In genomic region chr2:187409682-187410081, GRCh38 we compare ENCODE assay signal across 16 cellular contexts. TPM values are rescaled to one million over a fixed set of nuclear protein-coding genes. Genes with fewer than 3 reads are reported as not detected.
A peak's percentile ranks its signal among the peaks of the same experiment; 100 is the strongest.
DNase-seq lines count a peak whose midpoint lies in the region; TF ChIP-seq lines count a peak whose summit lies in the region.
"Had no signal": no experiment of that assay in that cellular context is flagged by ENCODE, and none has a peak within 500 bp of the region (broad histone marks: within the 10 kb centered on the region; RNA-seq: fewer than 3 reads in every experiment).

No MANE protein-coding gene starts in this region.

- no peak overlapping the region for H4K91ac ChIP-seq in H9 (ENCODE audit: insufficient read length, low read depth, low read length)

- H3K4me3 Mint-ChIP-seq in H9 (no peak overlapping the region), endodermal cell (no peak overlapping the region)
- H3K4me3 Mint-ChIP-seq: CD4-positive, alpha-beta memory T cell had no signal

- H4K20me1 ChIP-seq in H9 (ENCODE audit: control insufficient read depth, insufficient read depth, insufficient read length): no peaks in the 10 kb centered on the region

- H3K4me2 ChIP-seq in H9 (ENCODE audit: insufficient read depth, insufficient read length, low read length): peak overlapping the region; percentile 11
- H3K4me2 ChIP-seq: A549 had no signal

- H3K9me3 ChIP-seq in H9 (ENCODE audit: control insufficient read depth, low read depth, low read length) (no peaks in the 10 kb centered on the region), HUES64 (ENCODE audit: insufficient read depth, low read depth, low read length) (no peaks in the 10 kb centered on the region), endodermal cell (ENCODE audit: control insufficient read depth, low read length) (no peaks in the 10 kb centered on the region), iPS-20b (ENCODE audit: insufficient read depth, low read depth, low read length) (0 out of 2 replicates have a peak, but pooled peaks cover 4% of the 10 kb centered on the region)
- H3K9me3 ChIP-seq: A549, Caco-2 had no signal

- H3K56ac ChIP-seq in H9 (ENCODE audit: insufficient read length, low read depth, low read length): no peak overlapping the region

- no peak overlapping the region for H3K18ac ChIP-seq in H9 (ENCODE audit: insufficient read length, low read depth, low read length)

- peaks cover 5% of the 10 kb centered on the region; the same call in 1 of the 2 replicates for H3K4me1 ChIP-seq in H9 (ENCODE audit: insufficient read depth, low read length)
- peaks cover 59% of the 10 kb centered on the region for H3K4me1 ChIP-seq in HUES64 (ENCODE audit: insufficient read depth, low read length)
- no peaks in the 10 kb centered on the region for H3K4me1 ChIP-seq in endodermal cell (ENCODE audit: control insufficient read depth, insufficient read depth, low read length)
- H3K4me1 ChIP-seq in iPS-20b (ENCODE audit: insufficient read depth, low read length): peaks cover 43% of the 10 kb centered on the region; the same call in 1 of the 2 replicates
- H3K4me1 ChIP-seq: A549, Caco-2 had no signal

- H3K27ac Mint-ChIP-seq in H9 (peak overlapping the region; percentile 71 to 95 (median 74); a peak in 6 of 7 replicates), endodermal cell (peak overlapping the region; percentile 11)
- H3K27ac Mint-ChIP-seq: CD4-positive, alpha-beta memory T cell had no signal

- H3K36me3 ChIP-seq in HUES64 (ENCODE audit: insufficient read depth, low read length) (no peaks in the 10 kb centered on the region), endodermal cell (ENCODE audit: control insufficient read depth, insufficient read depth, low read length) (no peaks in the 10 kb centered on the region), iPS-20b (ENCODE audit: insufficient read depth, low read depth, low read length) (no peaks in the 10 kb centered on the region)

- no peak overlapping the region for H2BK5ac ChIP-seq in H9 (ENCODE audit: insufficient read length, low read length)

- H3T11ph ChIP-seq in H9 (ENCODE audit: low read length): no peak overlapping the region

- H3K4me1 Mint-ChIP-seq in H9: peaks cover 43 to 46% of the 10 kb centered on the region in 2 experiments
- H3K4me1 Mint-ChIP-seq in endodermal cell: peaks cover 17% of the 10 kb centered on the region
- H3K4me1 Mint-ChIP-seq: CD4-positive, alpha-beta memory T cell had no signal

- no peaks in the 10 kb centered on the region for H3K23me2 ChIP-seq in H9 (ENCODE audit: insufficient read length, low read depth, low read length, poor library complexity, severe bottlenecking)

- H3K14ac ChIP-seq in H9 (ENCODE audit: insufficient read depth, low read length): no peak overlapping the region

- no peak overlapping the region for H2BK20ac ChIP-seq in H9 (ENCODE audit: low read depth, low read length, poor library complexity, severe bottlenecking)

- no peak overlapping the region for H3K4me3 ChIP-seq in HUES64 (ENCODE audit: low read length)
- no peak overlapping the region for H3K4me3 ChIP-seq in endodermal cell (ENCODE audit: low read length)
- H3K4me3 ChIP-seq in iPS-20b (ENCODE audit: low read length): peak overlapping the region; percentile 27
- H3K4me3 ChIP-seq: A549, GM23248 had no signal

- H3K79me2 ChIP-seq in H9 (ENCODE audit: insufficient read depth, low read length): no peaks in the 10 kb centered on the region

- H3K9ac ChIP-seq in H9 (ENCODE audit: extremely low read depth, insufficient read length, low read length) (no peak overlapping the region), HUES64 (ENCODE audit: low read depth, low read length) (no peak overlapping the region), endodermal cell (ENCODE audit: extremely low read depth, low read length, poor library complexity, severe bottlenecking) (no peak overlapping the region), iPS-20b (ENCODE audit: low read depth, low read length) (peak overlapping the region; percentile 2; the same call in 1 of the 2 replicates)
- H3K9ac ChIP-seq: GM23248 had no signal

- H3K23ac ChIP-seq in H9 (ENCODE audit: insufficient read length, low read depth, low read length): no peak overlapping the region

- no CpG with 5 or more reads among the region's 1 CpG for WGBS in H9 (ENCODE audit: extremely low coverage, insufficient read length, low lambda C conversion rate)
- 61% methylated on average over 1 of the region's 1 CpG for WGBS in HUES64
- WGBS in endodermal cell (ENCODE audit: insufficient coverage in 1 of 2, insufficient read length in 1 of 2), 2 experiments: 57 to 79% methylated on average over 1 of the region's 1 CpG

- H2BK120ac ChIP-seq in H9 (ENCODE audit: low read depth, low read length, poor library complexity, severe bottlenecking): no peak overlapping the region

- H2AK5ac ChIP-seq in H9 (ENCODE audit: insufficient read length, low read length): no peak overlapping the region

- H3K27me3 Mint-ChIP-seq in H9 (ENCODE audit: low read depth) (no peaks in the 10 kb centered on the region), endodermal cell (ENCODE audit: insufficient read depth) (no peaks in the 10 kb centered on the region)
- H3K27me3 Mint-ChIP-seq: CD4-positive, alpha-beta memory T cell had no signal

- H4K8ac ChIP-seq in H9 (replicated peaks; ENCODE audit: insufficient read length, low read depth, low read length): no peak overlapping the region

- H3K27ac ChIP-seq in H9 (ENCODE audit: insufficient read length, low read depth, low read length) (peak overlapping the region; percentile 28), HUES64 (ENCODE audit: low read depth, low read length) (peak overlapping the region; percentile 81), endodermal cell (ENCODE audit: low read depth, low read length) (peak overlapping the region; percentile 4), iPS-20b (ENCODE audit: low read length) (peak overlapping the region; percentile 54)
- H3K27ac ChIP-seq: A549, GM23248 had no signal

- H3K79me1 ChIP-seq in H9 (ENCODE audit: insufficient read depth, low read depth, low read length, poor library complexity, severe bottlenecking): no peaks in the 10 kb centered on the region

- no peak for TF ChIP-seq CTCF in H9 (conservative IDR thresholded peaks at IDR 0.05)
- TF ChIP-seq CTCF in endodermal cell (conservative IDR thresholded peaks at IDR 0.05): no peak
- TF ChIP-seq CTCF in GM13977 (IDR thresholded peaks at IDR 0.05; ENCODE audit: extremely low read depth, insufficient read depth, missing control alignments): no peak

- H4K5ac ChIP-seq in H9 (ENCODE audit: insufficient read length, low read depth, low read length): no peak overlapping the region

- H3K9me3 Mint-ChIP-seq in H9 (peaks cover 8 to 14% of the 10 kb centered on the region in 2 experiments; a peak in 4 of 5 replicates), endodermal cell (peaks cover 6% of the 10 kb centered on the region)

- no peak overlapping the region for H2AFZ ChIP-seq in H9 (ENCODE audit: low read length)
- H2AFZ ChIP-seq: GM23248 had no signal

- no peaks in the 10 kb centered on the region for H3K27me3 ChIP-seq in H9 (ENCODE audit: insufficient read depth, low read length)
- H3K27me3 ChIP-seq in HUES64 (ENCODE audit: insufficient read depth, low read length): no peaks in the 10 kb centered on the region
- no peaks in the 10 kb centered on the region for H3K27me3 ChIP-seq in endodermal cell (ENCODE audit: control insufficient read depth, insufficient read depth, low read length, poor library complexity, severe bottlenecking)
- no peaks in the 10 kb centered on the region for H3K27me3 ChIP-seq in iPS-20b (ENCODE audit: insufficient read depth, low read length)

- H3K36me3 Mint-ChIP-seq in H9 (ENCODE audit: insufficient read depth in 1 of 3, low read depth in 3 of 3) (peaks cover 5 to 23% (median 14%) of the 10 kb centered on the region in 3 experiments), endodermal cell (ENCODE audit: low read depth) (peaks cover 5% of the 10 kb centered on the region)
- H3K36me3 Mint-ChIP-seq: CD4-positive, alpha-beta memory T cell had no signal

- in situ Hi-C loops in GM13977 (cut with MboI; ENCODE audit: low pct_unique_long_range_greater_than_20kb, low sequenced_read_pairs, unreplicated experiment): no loop called here

- H2BK15ac ChIP-seq in H9 (ENCODE audit: low read depth, low read length): no peak overlapping the region

- no peak for DNase-seq in H9
- no peak for DNase-seq in endodermal cell
- DNase-seq in GM13977 (ENCODE audit: low spot score): no peak
- DNase-seq in NCI-H2081 treated with DMSO at 0.1 percent for 48 hours (lab: John Stamatoyannopoulos, UW): no peak
- DNase-seq in pons (ENCODE audit: low spot score): no peak
- DNase-seq in activated CD4-positive, alpha-beta T cell treated with anti-CD3 and anti-CD28 coated beads, Interleukin-2, amount 50 U/mL, for 48 hours: no peak
- DNase-seq: 8988T; C1 segment of cervical spinal cord; Caco-2; CD4-positive, alpha-beta memory T cell; DMS153; DND-41; GM23248 had no signal

- H2BK12ac ChIP-seq in H9 (ENCODE audit: insufficient read length, low read depth, low read length): no peak overlapping the region

- H3K4ac ChIP-seq in H9 (ENCODE audit: low read depth, low read length): no peak overlapping the region

RNA-seq across cellular contexts. Expression of gene CALCRL, which starts 38.4 kb away (rescaled TPM):
- total RNA-seq in H9 (2021) (1.4 and 1.7 TPM in 2 replicates), endodermal cell (under 1 TPM; 0.22 to 0.79 TPM)
- 1.4 TPM for polyA plus RNA-seq in HUES64 (2013, experiment 1 of 2)
- polyA plus RNA-seq in HUES64 (2013, experiment 2 of 2): 1.7 TPM
- 5.7 TPM for polyA plus RNA-seq in endodermal cell (2013, experiment 1 of 2)
- 6.7 TPM for polyA plus RNA-seq in endodermal cell (2013, experiment 2 of 2)
- total RNA-seq: Caco-2 had no signal
- polyA plus RNA-seq: CD4-positive, alpha-beta memory T cell had no signal

Comparison
In these comparisons a context has a peak if more than half of its experiments do, and no peak if none do; other contexts are left out.
1. H3K27ac ChIP-seq: peak in every context shown above with its lines; median percentile 81 in HUES64; 54 in iPS-20b; 28 in H9; 4 in endodermal cell.